18 cellular contexts compared by ENCODE assay signal in genomic region chr12:108311605-108312004, GRCh38. TPM values are rescaled to one million over a fixed set of nuclear protein-coding genes. Genes with fewer than 3 reads are reported as not detected.
DNase-seq lines count a peak whose midpoint lies in the region; ATAC-seq and TF ChIP-seq lines count a peak whose summit lies in the region.
"Had no signal": no experiment of that assay in that cellular context is flagged by ENCODE, and none has a peak within 500 bp of the region (broad histone marks: within the 10 kb centered on the region; RNA-seq: fewer than 3 reads in every experiment).

No MANE protein-coding gene starts in this region.

- H3K27ac Mint-ChIP-seq in activated CD8-positive, alpha-beta T cell treated with anti-CD3 and anti-CD28 coated beads, Interleukin-2, amount 10 ng/mL, durations not matched to agents 7 days and 5 days: peak overlapping the region; percentile 96
- no peak overlapping the region for H3K27ac Mint-ChIP-seq in activated CD8-positive, alpha-beta T cell treated with anti-CD3 and anti-CD28 coated beads for 36 hours
- peak overlapping the region; percentile 37 for H3K27ac Mint-ChIP-seq in endothelial cell (ENCODE audit: unreplicated experiment)
- no peak overlapping the region for H3K27ac Mint-ChIP-seq in T-helper 2 cell treated with Interferon-gamma antibody and Interleukin-4, amounts not matched to agents 5 μg/mL and 100 μg/mL, for 36 hours
- H3K27ac Mint-ChIP-seq: H9 had no signal

- H3K4me3 ChIP-seq in neuronal stem cell (ENCODE audit: low read length in 2 of 2) (no peak overlapping the region), upper lobe of left lung (no peak overlapping the region)
- H3K4me3 ChIP-seq: MG63 had no signal

- H2BK12ac ChIP-seq in neuronal stem cell (ENCODE audit: low read length): no peak overlapping the region

- no peak for ATAC-seq in activated CD8-positive, alpha-beta T cell treated with anti-CD3 and anti-CD28 coated beads, Interleukin-2, amount 10 ng/mL, durations not matched to agents 7 days and 5 days
- no peak for ATAC-seq in activated CD8-positive, alpha-beta T cell treated with anti-CD3 and anti-CD28 coated beads for 36 hours
- no peak for ATAC-seq in upper lobe of left lung (ENCODE audit: low FRiP score in 2 of 2)
- no peak for ATAC-seq in HG02642 (IDR thresholded peaks at IDR 0.05; ENCODE audit: poor library complexity, unreplicated experiment)

- no peak overlapping the region for H4K8ac ChIP-seq in neuronal stem cell (ENCODE audit: low read depth, low read length)

- H3K9ac ChIP-seq in neuronal stem cell (ENCODE audit: low read depth, low read length, poor library complexity): no peak overlapping the region

- H3K36me3 ChIP-seq in neuronal stem cell (replicated peaks in 1 of 2; ENCODE audit: control insufficient read depth in 2 of 2, insufficient read depth in 2 of 2, low read length in 2 of 2): no peaks in the 10 kb centered on the region
- no peaks in the 10 kb centered on the region for H3K36me3 ChIP-seq in upper lobe of left lung
- H3K36me3 ChIP-seq: BE2C, MG63 had no signal

- H2BK120ac ChIP-seq in neuronal stem cell (ENCODE audit: low read depth, low read length): no peak overlapping the region

- no CpG with 5 or more reads among the region's 4 CpGs for WGBS in neuronal stem cell (ENCODE audit: extremely low coverage in 2 of 2, insufficient read length in 2 of 2, insufficient replicate concordance in 1 of 2), 2 donors
- 87 to 94% methylated on average over 4 of the region's 4 CpGs for WGBS in upper lobe of left lung, 2 donors

- peak overlapping the region; percentile 32 for H2BK15ac ChIP-seq in neuronal stem cell (ENCODE audit: low read length)

- peaks cover 10 to 25% of the 10 kb centered on the region in 2 donors for H3K4me1 ChIP-seq in neuronal stem cell (ENCODE audit: control insufficient read depth in 2 of 2, insufficient read depth in 1 of 2, low read depth in 1 of 2, low read length in 2 of 2)
- H3K4me1 ChIP-seq in upper lobe of left lung: peaks cover 56 to 70% (median 67%) of the 10 kb centered on the region in 4 donors

- peaks cover 76% of the 10 kb centered on the region for H3K4me1 Mint-ChIP-seq in activated CD8-positive, alpha-beta T cell treated with anti-CD3 and anti-CD28 coated beads, Interleukin-2, amount 10 ng/mL, durations not matched to agents 7 days and 5 days (ENCODE audit: low read depth)
- H3K4me1 Mint-ChIP-seq in activated CD8-positive, alpha-beta T cell treated with anti-CD3 and anti-CD28 coated beads for 36 hours (ENCODE audit: low read depth): peaks cover 37% of the 10 kb centered on the region
- H3K4me1 Mint-ChIP-seq in endothelial cell (ENCODE audit: unreplicated experiment): peaks cover 50% of the 10 kb centered on the region
- peaks cover 12% of the 10 kb centered on the region for H3K4me1 Mint-ChIP-seq in T-helper 2 cell treated with Interferon-gamma antibody and Interleukin-4, amounts not matched to agents 5 μg/mL and 100 μg/mL, for 36 hours (ENCODE audit: low read depth)

- H3K27me3 Mint-ChIP-seq in activated CD8-positive, alpha-beta T cell treated with anti-CD3 and anti-CD28 coated beads, Interleukin-2, amount 10 ng/mL, durations not matched to agents 7 days and 5 days (ENCODE audit: low read depth): no peaks in the 10 kb centered on the region
- H3K27me3 Mint-ChIP-seq in activated CD8-positive, alpha-beta T cell treated with anti-CD3 and anti-CD28 coated beads for 36 hours: no peaks in the 10 kb centered on the region
- peaks cover 17% of the 10 kb centered on the region for H3K27me3 Mint-ChIP-seq in endothelial cell (ENCODE audit: unreplicated experiment)
- peaks cover 6% of the 10 kb centered on the region for H3K27me3 Mint-ChIP-seq in T-helper 2 cell treated with Interferon-gamma antibody and Interleukin-4, amounts not matched to agents 5 μg/mL and 100 μg/mL, for 36 hours (ENCODE audit: low read depth)

- no peaks in the 10 kb centered on the region for H3K9me3 Mint-ChIP-seq in activated CD8-positive, alpha-beta T cell treated with anti-CD3 and anti-CD28 coated beads, Interleukin-2, amount 10 ng/mL, durations not matched to agents 7 days and 5 days (ENCODE audit: insufficient read depth)
- H3K9me3 Mint-ChIP-seq in activated CD8-positive, alpha-beta T cell treated with anti-CD3 and anti-CD28 coated beads for 36 hours: no peaks in the 10 kb centered on the region
- no peaks in the 10 kb centered on the region for H3K9me3 Mint-ChIP-seq in endothelial cell (ENCODE audit: unreplicated experiment)
- H3K9me3 Mint-ChIP-seq in T-helper 2 cell treated with Interferon-gamma antibody and Interleukin-4, amounts not matched to agents 5 μg/mL and 100 μg/mL, for 36 hours: no peaks in the 10 kb centered on the region
- H3K9me3 Mint-ChIP-seq: CD4-positive, alpha-beta memory T cell; H9 had no signal

- no peak overlapping the region for H3K14ac ChIP-seq in neuronal stem cell (ENCODE audit: low read length)

- TF ChIP-seq POLR2A in upper lobe of left lung (IDR thresholded peaks at IDR 0.05): no peak

- no peak overlapping the region for H2AFZ ChIP-seq in neuronal stem cell (ENCODE audit: low read length)

- TF ChIP-seq EP300 in upper lobe of left lung (IDR thresholded peaks at IDR 0.05): no peak

- H4K91ac ChIP-seq in neuronal stem cell (ENCODE audit: low read depth, low read length, poor library complexity): no peak overlapping the region

- H3K27ac ChIP-seq in neuronal stem cell (replicated peaks; ENCODE audit: low read length) (no peak overlapping the region), upper lobe of left lung (peak overlapping the region; percentile 76 to 91 (median 84))
- H3K27ac ChIP-seq: 22Rv1 had no signal

- DNase-seq in activated CD8-positive, alpha-beta T cell treated with anti-CD3 and anti-CD28 coated beads, Interleukin-2, amount 10 ng/mL, durations not matched to agents 7 days and 5 days: no peak
- DNase-seq in activated CD8-positive, alpha-beta T cell treated with anti-CD3 and anti-CD28 coated beads for 36 hours: no peak
- DNase-seq in endothelial cell (ENCODE audit: low spot score): no peak
- no peak for DNase-seq in neuronal stem cell (ENCODE audit: low spot score)
- no peak for DNase-seq in upper lobe of left lung
- DNase-seq in T-helper 2 cell treated with Interferon-gamma antibody and Interleukin-4, amounts not matched to agents 5 μg/mL and 100 μg/mL, for 36 hours (ENCODE audit: low spot score): no peak
- DNase-seq in NCI-H2107 (lab: John Stamatoyannopoulos, UW): no peak
- DNase-seq: BE2C; CD4-positive, alpha-beta memory T cell; DMS79; H9; MG63; NCI-H1105; NCI-H1694 treated with DMSO at 0.1 percent for 48 hours; NCI-H446; OCI-M1 had no signal

- no peak overlapping the region for H3K4me2 ChIP-seq in neuronal stem cell (ENCODE audit: insufficient read depth, low read length, poor library complexity, severe bottlenecking)

- H3K4ac ChIP-seq in neuronal stem cell (ENCODE audit: low read length): no peak overlapping the region

- intact Hi-C loops in activated CD8-positive, alpha-beta T cell treated with anti-CD3 and anti-CD28 coated beads for 36 hours (cut with micrococcal nuclease): no loop called here

- no peaks in the 10 kb centered on the region for H3K9me3 ChIP-seq in neuronal stem cell (replicated peaks in 1 of 2; ENCODE audit: control insufficient read depth in 2 of 2, insufficient read depth in 1 of 2, low read depth in 1 of 2, low read length in 2 of 2)
- H3K9me3 ChIP-seq in upper lobe of left lung: no peaks in the 10 kb centered on the region
- H3K9me3 ChIP-seq: BE2C, MG63 had no signal

- H3K18ac ChIP-seq in neuronal stem cell (ENCODE audit: low read length): peak overlapping the region; percentile 58

- H3K79me1 ChIP-seq in neuronal stem cell (ENCODE audit: low read depth, low read length): no peaks in the 10 kb centered on the region

- H3K27me3 ChIP-seq in neuronal stem cell (ENCODE audit: control insufficient read depth in 3 of 3, insufficient read depth in 3 of 3, low read depth in 1 of 3, low read length in 3 of 3): no peaks in the 10 kb centered on the region
- H3K27me3 ChIP-seq in upper lobe of left lung: no peaks in the 10 kb centered on the region
- H3K27me3 ChIP-seq: BE2C, MG63 had no signal

- H2BK5ac ChIP-seq in neuronal stem cell (ENCODE audit: low read length): no peak overlapping the region

- H3K23ac ChIP-seq in neuronal stem cell (ENCODE audit: low read depth, low read length, poor library complexity): no peak overlapping the region

- no peak for TF ChIP-seq CTCF in activated CD8-positive, alpha-beta T cell treated with anti-CD3 and anti-CD28 coated beads for 36 hours (IDR thresholded peaks at IDR 0.05)
- no peak for TF ChIP-seq CTCF in endothelial cell (IDR thresholded peaks at IDR 0.05; ENCODE audit: unreplicated experiment)
- no peak for TF ChIP-seq CTCF in upper lobe of left lung (IDR thresholded peaks at IDR 0.05)

- H2AK5ac ChIP-seq in neuronal stem cell (ENCODE audit: low read depth, low read length): peak overlapping the region; percentile 29

- peaks cover 2% of the 10 kb centered on the region for H3K36me3 Mint-ChIP-seq in activated CD8-positive, alpha-beta T cell treated with anti-CD3 and anti-CD28 coated beads, Interleukin-2, amount 10 ng/mL, durations not matched to agents 7 days and 5 days (ENCODE audit: low read depth)
- H3K36me3 Mint-ChIP-seq in activated CD8-positive, alpha-beta T cell treated with anti-CD3 and anti-CD28 coated beads for 36 hours (ENCODE audit: low read depth): no peaks in the 10 kb centered on the region
- H3K36me3 Mint-ChIP-seq in endothelial cell (ENCODE audit: low read depth, unreplicated experiment): no peaks in the 10 kb centered on the region
- H3K36me3 Mint-ChIP-seq in T-helper 2 cell treated with Interferon-gamma antibody and Interleukin-4, amounts not matched to agents 5 μg/mL and 100 μg/mL, for 36 hours (ENCODE audit: low read depth): no peaks in the 10 kb centered on the region
- H3K36me3 Mint-ChIP-seq: CD4-positive, alpha-beta memory T cell had no signal

- CTCF ChIA-PET in activated CD8-positive, alpha-beta T cell treated with anti-CD3 and anti-CD28 coated beads, Interleukin-2, amount 10 ng/mL, durations not matched to agents 7 days and 5 days (lab: Charles Lee): no interaction called here
- CTCF ChIA-PET in activated CD8-positive, alpha-beta T cell treated with anti-CD3 and anti-CD28 coated beads for 36 hours (lab: Charles Lee): no interaction called here

- POLR2A ChIA-PET in activated CD8-positive, alpha-beta T cell treated with anti-CD3 and anti-CD28 coated beads, Interleukin-2, amount 10 ng/mL, durations not matched to agents 7 days and 5 days (lab: Charles Lee): no interaction called here
- POLR2A ChIA-PET in activated CD8-positive, alpha-beta T cell treated with anti-CD3 and anti-CD28 coated beads for 36 hours (lab: Charles Lee): no interaction called here

- H3K4me3 Mint-ChIP-seq in activated CD8-positive, alpha-beta T cell treated with anti-CD3 and anti-CD28 coated beads, Interleukin-2, amount 10 ng/mL, durations not matched to agents 7 days and 5 days: no peak overlapping the region
- no peak overlapping the region for H3K4me3 Mint-ChIP-seq in activated CD8-positive, alpha-beta T cell treated with anti-CD3 and anti-CD28 coated beads for 36 hours
- H3K4me3 Mint-ChIP-seq in endothelial cell (ENCODE audit: unreplicated experiment): no peak overlapping the region
- H3K4me3 Mint-ChIP-seq in T-helper 2 cell treated with Interferon-gamma antibody and Interleukin-4, amounts not matched to agents 5 μg/mL and 100 μg/mL, for 36 hours: no peak overlapping the region
- H3K4me3 Mint-ChIP-seq: H9 had no signal

RNA-seq across cellular contexts. Expression of gene CMKLR1, which starts 27.5 kb away (rescaled TPM):
- total RNA-seq in activated CD8-positive, alpha-beta T cell treated with anti-CD3 and anti-CD28 coated beads, Interleukin-2, amount 10 ng/mL, durations not matched to agents 7 days and 5 days: under 1 TPM in 1 of 2 experiments, not detected in 1; 0.08 TPM
- not detected for total RNA-seq in activated CD8-positive, alpha-beta T cell treated with anti-CD3 and anti-CD28 coated beads for 36 hours
- total RNA-seq in endothelial cell (ENCODE audit: unreplicated experiment) (0.51 TPM), upper lobe of left lung (10 to 100 TPM in 4 of 6 donors, 1 to 10 TPM in 2; 7.8 to 40.9 (median 19.9) TPM)
- polyA plus RNA-seq in neuronal stem cell (2013, experiment 1 of 2): 0.03 TPM
- 0.04 TPM for polyA plus RNA-seq in neuronal stem cell (2013, experiment 2 of 2)

Comparison
In these comparisons a context has a peak if more than half of its experiments do, and no peak if none do; other contexts are left out.
1. H3K27ac Mint-ChIP-seq: peak in activated CD8-positive, alpha-beta T cell treated with anti-CD3 and anti-CD28 coated beads, Interleukin-2, amount 10 ng/mL, durations not matched to agents 7 days and 5 days (single experiment) and endothelial cell (single experiment); none in activated CD8-positive, alpha-beta T cell treated with anti-CD3 and anti-CD28 coated beads for 36 hours (single experiment) and T-helper 2 cell treated with Interferon-gamma antibody and Interleukin-4, amounts not matched to agents 5 μg/mL and 100 μg/mL, for 36 hours (single experiment).